26 cellular contexts compared by ENCODE assay signal in genomic region chr4:109014593-109015412, GRCh38.
"Had no signal": no experiment of that assay in that cellular context is flagged by ENCODE, and none has a peak within 500 bp of the region (broad histone marks: within the 10 kb centered on the region; RNA-seq: fewer than 3 reads in every experiment).

No MANE protein-coding gene starts in this region.

- H3K4me3 ChIP-seq: colonic mucosa, esophagus squamous epithelium, heart right ventricle, left ventricle myocardium inferior, lower lobe of right lung, prostate gland, sigmoid colon, spleen, testis, tibial artery had no signal

- H3K36me3 Mint-ChIP-seq: immature natural killer cell; naive thymus-derived CD8-positive, alpha-beta T cell; stimulated activated memory B cell treated with anti-CD40 and anti-IgM and Interleukin-4, amounts not matched to agents 10 μg/mL and 1 μg/mL and 100 μg/mL, for 72 hours; type B pancreatic cell had no signal

- H3K4me1 Mint-ChIP-seq: immature natural killer cell; stimulated activated memory B cell treated with anti-CD40 and anti-IgM and Interleukin-4, amounts not matched to agents 10 μg/mL and 1 μg/mL and 100 μg/mL, for 72 hours had no signal

- H3K36me3 ChIP-seq: colonic mucosa, esophagus squamous epithelium, heart right ventricle, left ventricle myocardium inferior, lower lobe of right lung, prostate gland, sigmoid colon, spleen, tibial artery had no signal

- ATAC-seq: effector memory CD8-positive, alpha-beta T cell; heart right ventricle; left colon; lower lobe of right lung; naive thymus-derived CD8-positive, alpha-beta T cell; right cardiac atrium; stimulated activated naive CD8-positive, alpha-beta T cell treated with anti-CD3 and anti-CD28 coated beads, Interleukin-15, Interleukin-2, amounts not matched to agents 100 U/mL and 50 U/mL, for 24 hours had no signal

- H3K4me3 Mint-ChIP-seq: dendritic cell treated with granulocyte-macrophage colony-stimulating factor and Interleukin-4, amounts not matched to agents 40 ng/mL and 50 ng/mL, for 4 days; effector memory CD8-positive, alpha-beta T cell; immature natural killer cell; naive thymus-derived CD8-positive, alpha-beta T cell; stimulated activated memory B cell treated with anti-CD40 and anti-IgM and Interleukin-4, amounts not matched to agents 10 μg/mL and 1 μg/mL and 100 μg/mL, for 72 hours; type B pancreatic cell had no signal

- H3K27ac Mint-ChIP-seq: dendritic cell treated with granulocyte-macrophage colony-stimulating factor and Interleukin-4, amounts not matched to agents 40 ng/mL and 50 ng/mL, for 4 days; effector memory CD8-positive, alpha-beta T cell; immature natural killer cell; naive thymus-derived CD8-positive, alpha-beta T cell; stimulated activated memory B cell treated with anti-CD40 and anti-IgM and Interleukin-4, amounts not matched to agents 10 μg/mL and 1 μg/mL and 100 μg/mL, for 72 hours; type B pancreatic cell had no signal

- H3K27me3 Mint-ChIP-seq: dendritic cell treated with granulocyte-macrophage colony-stimulating factor and Interleukin-4, amounts not matched to agents 40 ng/mL and 50 ng/mL, for 4 days; stimulated activated memory B cell treated with anti-CD40 and anti-IgM and Interleukin-4, amounts not matched to agents 10 μg/mL and 1 μg/mL and 100 μg/mL, for 72 hours; type B pancreatic cell had no signal

- H3K27ac ChIP-seq: colonic mucosa, esophagus squamous epithelium, heart right ventricle, left ventricle myocardium inferior, lower lobe of right lung, prostate gland, sigmoid colon, spleen, testis, tibial artery had no signal

- H3K4me1 ChIP-seq: colonic mucosa, esophagus squamous epithelium, lower lobe of right lung, prostate gland, sigmoid colon, testis, tibial artery had no signal

- H3K9me3 Mint-ChIP-seq: dendritic cell treated with granulocyte-macrophage colony-stimulating factor and Interleukin-4, amounts not matched to agents 40 ng/mL and 50 ng/mL, for 4 days; effector memory CD8-positive, alpha-beta T cell; stimulated activated memory B cell treated with anti-CD40 and anti-IgM and Interleukin-4, amounts not matched to agents 10 μg/mL and 1 μg/mL and 100 μg/mL, for 72 hours; type B pancreatic cell had no signal

- DNase-seq: colonic mucosa; effector memory CD8-positive, alpha-beta T cell; erythroblast; esophagus squamous epithelium; foreskin melanocyte; glutamatergic neuron; heart right ventricle; hypothalamus; immature natural killer cell; islet precursor cell; left colon; left ventricle myocardium inferior; lower lobe of right lung; naive thymus-derived CD8-positive, alpha-beta T cell; right cardiac atrium; sigmoid colon; spleen; stimulated activated CD4-positive, alpha-beta T cell treated with anti-CD3 and anti-CD28 coated beads, Interleukin-4, amount 100 ng/mL, for 4 hours; stimulated activated naive CD8-positive, alpha-beta T cell treated with anti-CD3 and anti-CD28 coated beads, Interleukin-15, Interleukin-2, amounts not matched to agents 100 U/mL and 50 U/mL, for 24 hours; substantia nigra; testis; tibial artery had no signal

- H3K9me3 ChIP-seq: colonic mucosa, esophagus squamous epithelium, lower lobe of right lung, prostate gland, sigmoid colon, testis, tibial artery had no signal

- H3K27me3 ChIP-seq: colonic mucosa, esophagus squamous epithelium, heart right ventricle, sigmoid colon, spleen, testis, tibial artery had no signal
